ENCODE assay signal across 8 cellular contexts in genomic region chr20:62804021-62804631, GRCh38. TPM values are rescaled to one million over a fixed set of nuclear protein-coding genes. Genes with fewer than 3 reads are reported as not detected.
DNase-seq lines count a peak whose midpoint lies in the region; ATAC-seq and TF ChIP-seq lines count a peak whose summit lies in the region.

No MANE protein-coding gene starts in this region.

- H3K27ac ChIP-seq in breast epithelium: peak overlapping the region; percentile 86 to 87
- peak overlapping the region; percentile 88 for H3K27ac ChIP-seq in naive thymus-derived CD4-positive, alpha-beta T cell (ENCODE audit: low read depth, low read length)

- no peak for DNase-seq in GM06990 (ENCODE audit: extremely low read depth, insufficient read length)
- no peak for DNase-seq in Jurkat, Clone E6-1 (ENCODE audit: low read depth, low spot score)
- DNase-seq in breast epithelium (ENCODE audit: low spot score in 2 of 2): no peak
- DNase-seq in naive thymus-derived CD4-positive, alpha-beta T cell: peak in 5 of 9 donors; percentile 40 to 48 (median 40)
- DNase-seq in EL: no peak
- no peak for DNase-seq in NCI-H2029 treated with DMSO at 0.1 percent for 48 hours (lab: John Stamatoyannopoulos, UW)

- H3K4me3 Mint-ChIP-seq in naive thymus-derived CD4-positive, alpha-beta T cell: peak overlapping the region; percentile 75 to 99 (median 97)

- TF ChIP-seq CTCF in GM06990 (IDR thresholded peaks at IDR 0.05; ENCODE audit: insufficient read depth, low read length, poor library complexity, severe bottlenecking): peak; percentile 22
- no peak for TF ChIP-seq CTCF in breast epithelium (IDR thresholded peaks at IDR 0.05)

- H3K4me1 Mint-ChIP-seq in naive thymus-derived CD4-positive, alpha-beta T cell: peaks cover 21 to 41% (median 25%) of the 10 kb centered on the region in 7 donors

- peak overlapping the region; percentile 93 for H3K4me3 ChIP-seq in GM06990 (replicated peaks; ENCODE audit: low read depth, low read length)
- H3K4me3 ChIP-seq in Jurkat, Clone E6-1 (ENCODE audit: low read length): peak overlapping the region; percentile 57
- peak overlapping the region; percentile 87 to 99 (median 98) for H3K4me3 ChIP-seq in breast epithelium
- peak overlapping the region; percentile 68 for H3K4me3 ChIP-seq in naive thymus-derived CD4-positive, alpha-beta T cell (ENCODE audit: low read length)

- CTCF ChIA-PET in naive thymus-derived CD4-positive, alpha-beta T cell (lab: Charles Lee): interaction anchor here (1.1 to 1.8 kb wide), 3 partner anchors 10 to 304 kb away, joined by 3 to 4 read pairs (median 3); no protein-coding TSS in a partner anchor

- TF ChIP-seq POLR2A in breast epithelium (IDR thresholded peaks at IDR 0.05): no peak

- POLR2A ChIA-PET in naive thymus-derived CD4-positive, alpha-beta T cell (lab: Charles Lee): interaction anchor here (1.0 to 5.1 kb wide), 3 partner anchors 10 to 153 kb away, joined by 3 to 65 read pairs (median 8); partner anchors contain the start of gene MRGBP

- ATAC-seq in naive thymus-derived CD4-positive, alpha-beta T cell: peak; percentile 24
- ATAC-seq in GM18858 (IDR thresholded peaks at IDR 0.05; ENCODE audit: unreplicated experiment) (no peak), GM21360 (IDR thresholded peaks at IDR 0.05; ENCODE audit: unreplicated experiment) (no peak)

- H3K9me3 Mint-ChIP-seq in naive thymus-derived CD4-positive, alpha-beta T cell: no peaks in the 10 kb centered on the region

- H3K36me3 ChIP-seq in GM06990 (ENCODE audit: control insufficient read depth, insufficient read depth, low read length) (peaks cover 18% of the 10 kb centered on the region), breast epithelium (no peaks in the 10 kb centered on the region)
- peaks cover 1 to 52% (median 10%) of the 10 kb centered on the region in 3 experiments for H3K36me3 ChIP-seq in naive thymus-derived CD4-positive, alpha-beta T cell (ENCODE audit: control insufficient read depth in 2 of 3, insufficient read depth in 3 of 3, low read length in 3 of 3)

- intact Hi-C loops in breast epithelium (cut with DNase I; ENCODE audit: low total_unique reads): no loop called here
- intact Hi-C loops in naive thymus-derived CD4-positive, alpha-beta T cell (cut with micrococcal nuclease): loop anchor here (1.0 to 5.0 kb wide), 6 partner anchors 10 to 468 kb away; partner anchors contain the start of genes ARFGAP1 (in 1 of the 2), BHLHE23 (in 1 of the 2) and TCFL5 (in 1 of the 2)

- no peaks in the 10 kb centered on the region for H3K9me3 ChIP-seq in breast epithelium
- H3K9me3 ChIP-seq in naive thymus-derived CD4-positive, alpha-beta T cell (ENCODE audit: control insufficient read depth in 2 of 3, low read length in 3 of 3): no peaks in the 10 kb centered on the region

- H3K27me3 Mint-ChIP-seq in naive thymus-derived CD4-positive, alpha-beta T cell: no peaks in the 10 kb centered on the region

- peaks cover 2 to 7% (median 4%) of the 10 kb centered on the region in 5 donors for H3K36me3 Mint-ChIP-seq in naive thymus-derived CD4-positive, alpha-beta T cell

- H3K27me3 ChIP-seq in GM06990 (replicated peaks; ENCODE audit: control insufficient read depth, insufficient read depth, low read length) (no peaks in the 10 kb centered on the region), breast epithelium (no peaks in the 10 kb centered on the region)
- no peaks in the 10 kb centered on the region for H3K27me3 ChIP-seq in naive thymus-derived CD4-positive, alpha-beta T cell (ENCODE audit: control insufficient read depth in 2 of 2, insufficient read depth in 2 of 2, low read length in 2 of 2)

- peaks cover 12% of the 10 kb centered on the region in 2 donors for H3K4me1 ChIP-seq in breast epithelium
- H3K4me1 ChIP-seq in naive thymus-derived CD4-positive, alpha-beta T cell (ENCODE audit: control insufficient read depth in 2 of 2, insufficient read depth in 2 of 2, low read length in 2 of 2): peaks cover 16 to 30% of the 10 kb centered on the region in 2 donors

- H3K27ac Mint-ChIP-seq in naive thymus-derived CD4-positive, alpha-beta T cell: peak overlapping the region; percentile 87 to 99 (median 97)

RNA-seq across cellular contexts. Expression of gene OGFR, which starts 0.5 kb away (rescaled TPM):
- 50.7 TPM for polyA plus RNA-seq in Jurkat, Clone E6-1 (2012; ENCODE audit: insufficient read depth, insufficient read length)
- 10 to 100 TPM; 38.5 to 45.3 (median 44.2) TPM for total RNA-seq in breast epithelium
- total RNA-seq in naive thymus-derived CD4-positive, alpha-beta T cell: 10 to 100 TPM; 52.3 to 82.7 (median 70.5) TPM
- 10 to 100 TPM; 34.5 to 69.6 TPM for polyA plus RNA-seq in naive thymus-derived CD4-positive, alpha-beta T cell

RNA-seq across cellular contexts. Expression of gene MRGBP, which starts 7.9 kb away (rescaled TPM):
- polyA plus RNA-seq in Jurkat, Clone E6-1 (2012; ENCODE audit: insufficient read depth, insufficient read length): 27.3 TPM
- 10 to 100 TPM in 2 of 3 donors, 1 to 10 TPM in 1; 8.5 to 12.9 (median 12.5) TPM for total RNA-seq in breast epithelium
- 10 to 100 TPM in 3 of 5 experiments, 1 to 10 TPM in 2; 9.4 to 15.4 (median 12.2) TPM for total RNA-seq in naive thymus-derived CD4-positive, alpha-beta T cell
- polyA plus RNA-seq in naive thymus-derived CD4-positive, alpha-beta T cell: 10 to 100 TPM in 1 of 2 donors, 1 to 10 TPM in 1; 8.1 to 12.6 TPM

RNA-seq across cellular contexts. Expression of gene COL9A3, which starts 12.7 kb away (rescaled TPM):
- 18.6 TPM for polyA plus RNA-seq in Jurkat, Clone E6-1 (2012; ENCODE audit: insufficient read depth, insufficient read length)
- 10 to 100 TPM in 1 of 3 donors, 1 to 10 TPM in 1, under 1 TPM in 1; 0.16 to 10.2 (median 5.0) TPM for total RNA-seq in breast epithelium
- under 1 TPM in 2 of 5 experiments, not detected in 3; 0.32 to 0.59 TPM for total RNA-seq in naive thymus-derived CD4-positive, alpha-beta T cell
- polyA plus RNA-seq in naive thymus-derived CD4-positive, alpha-beta T cell: not detected

RNA-seq across cellular contexts. Expression of gene TCFL5, which starts 57.5 kb away (rescaled TPM):
- 22.1 TPM for polyA plus RNA-seq in Jurkat, Clone E6-1 (2012; ENCODE audit: insufficient read depth, insufficient read length)
- total RNA-seq in breast epithelium: 10 to 100 TPM in 2 of 3 donors, 1 to 10 TPM in 1; 7.8 to 21.0 (median 12.5) TPM
- 10 to 100 TPM in 2 of 5 experiments, 1 to 10 TPM in 3; 3.7 to 10.8 (median 7.5) TPM for total RNA-seq in naive thymus-derived CD4-positive, alpha-beta T cell
- polyA plus RNA-seq in naive thymus-derived CD4-positive, alpha-beta T cell: 1 to 10 TPM in 1 of 2 donors, under 1 TPM in 1; 0.91 to 1.9 TPM

Comparison
In these comparisons a context has a peak if more than half of its experiments do, and no peak if none do; other contexts are left out.
1. DNase-seq: peak in naive thymus-derived CD4-positive, alpha-beta T cell (5 of 9); none in GM06990 (single experiment), Jurkat, Clone E6-1 (single experiment), breast epithelium (0 of 2), EL (single experiment) and NCI-H2029 treated with DMSO at 0.1 percent for 48 hours (single experiment).
2. Peak in every context shown above with its lines, with median percentiles within 50 percentile points of each other: H3K4me3 ChIP-seq.